2 cellular contexts compared by ENCODE assay signal in genomic region chr5:88745093-88745696, GRCh38.
A peak's percentile ranks its signal among the peaks of the same experiment; 100 is the strongest.
TF ChIP-seq lines count a peak whose summit lies in the region.

No MANE protein-coding gene starts in this region.

TF ChIP-seq in IMR-90, 13 proteins besides CTCF, POLR2A, EP300 and RAD21:
- TF ChIP-seq CEBPB (IDR thresholded peaks at IDR 0.05; ENCODE audit: low read depth, low read length) (0 out of 2 replicates have a peak, but pooled peaks have one; percentile 13), FOS (IDR thresholded peaks at IDR 0.05; ENCODE audit: low read depth, low read length) (no peak)

TF ChIP-seq in K562, 482 proteins besides CTCF, POLR2A, EP300 and RAD21:
- peak; percentile 6; the same call in 1 of the 2 replicates for TF ChIP-seq ZNF316 (IDR thresholded peaks at IDR 0.05)
- no peak for TF ChIP-seq CEBPG (CRISPR knock-in tag; IDR thresholded peaks at IDR 0.05)
- TF ChIP-seq CEBPG (tag; conservative IDR thresholded peaks at IDR 0.05 in 1 of 2, IDR thresholded peaks at IDR 0.05 in 1 of 2): peak in 1 of 2 experiments; percentile 55; a peak in 1 of 4 replicates
- no peak for TF ChIP-seq PRMT5 (CRISPR knock-in tag; IDR thresholded peaks at IDR 0.05)
